ENCODE assay signal across 12 cellular contexts in genomic region chr3:170301404-170301803, GRCh38. TPM values are rescaled to one million over a fixed set of nuclear protein-coding genes. Genes with fewer than 3 reads are reported as not detected.
A peak's percentile ranks its signal among the peaks of the same experiment; 100 is the strongest.
DNase-seq lines count a peak whose midpoint lies in the region; ATAC-seq and TF ChIP-seq lines count a peak whose summit lies in the region.
"Had no signal": no experiment of that assay in that cellular context is flagged by ENCODE, and none has a peak within 500 bp of the region (broad histone marks: within the 10 kb centered on the region; RNA-seq: fewer than 3 reads in every experiment).

No MANE protein-coding gene starts in this region.

- no peaks in the 10 kb centered on the region for H3K4me1 Mint-ChIP-seq in memory B cell
- H3K4me1 Mint-ChIP-seq in stimulated activated memory B cell treated with anti-CD40 and anti-IgM and Interleukin-4, amounts not matched to agents 10 μg/mL and 1 μg/mL and 100 μg/mL, for 72 hours, result no peaks in the 10 kb centered on the region
- H3K4me1 Mint-ChIP-seq: activated CD4-positive, alpha-beta memory T cell treated with anti-CD3 and anti-CD28 coated beads, Interleukin-2, amount 10 ng/mL, durations not matched to agents 7 days and 5 days had no signal

- H3K9me3 Mint-ChIP-seq in memory B cell, result no peaks in the 10 kb centered on the region
- H3K9me3 Mint-ChIP-seq in stimulated activated memory B cell treated with anti-CD40 and anti-IgM and Interleukin-4, amounts not matched to agents 10 μg/mL and 1 μg/mL and 100 μg/mL, for 72 hours, result no peaks in the 10 kb centered on the region
- H3K9me3 Mint-ChIP-seq: activated CD4-positive, alpha-beta memory T cell treated with anti-CD3 and anti-CD28 coated beads, Interleukin-2, amount 10 ng/mL, durations not matched to agents 7 days and 5 days; T-helper 2 cell treated with Interferon-gamma antibody and Interleukin-4, amounts not matched to agents 5 μg/mL and 100 μg/mL, for 36 hours had no signal

- no peaks in the 10 kb centered on the region for H3K36me3 ChIP-seq in uterus

- H3K4me1 ChIP-seq in uterus, result no peaks in the 10 kb centered on the region

- H3K27ac Mint-ChIP-seq in memory B cell, result no peak overlapping the region
- H3K27ac Mint-ChIP-seq in stimulated activated memory B cell treated with anti-CD40 and anti-IgM and Interleukin-4, amounts not matched to agents 10 μg/mL and 1 μg/mL and 100 μg/mL, for 72 hours, result no peak overlapping the region
- H3K27ac Mint-ChIP-seq: activated CD4-positive, alpha-beta memory T cell treated with anti-CD3 and anti-CD28 coated beads, Interleukin-2, amount 10 ng/mL, durations not matched to agents 7 days and 5 days; T-helper 2 cell treated with Interferon-gamma antibody and Interleukin-4, amounts not matched to agents 5 μg/mL and 100 μg/mL, for 36 hours had no signal

- no peaks in the 10 kb centered on the region for H3K27me3 Mint-ChIP-seq in memory B cell
- no peaks in the 10 kb centered on the region for H3K27me3 Mint-ChIP-seq in stimulated activated memory B cell treated with anti-CD40 and anti-IgM and Interleukin-4, amounts not matched to agents 10 μg/mL and 1 μg/mL and 100 μg/mL, for 72 hours
- H3K27me3 Mint-ChIP-seq: activated CD4-positive, alpha-beta memory T cell treated with anti-CD3 and anti-CD28 coated beads, Interleukin-2, amount 10 ng/mL, durations not matched to agents 7 days and 5 days had no signal

- no peaks in the 10 kb centered on the region for H3K27me3 ChIP-seq in uterus

- DNase-seq in NCI-H1436 (lab: John Stamatoyannopoulos, UW) (peak; percentile 10), NCI-H1436 treated with DMSO at 0.1 percent for 48 hours (lab: John Stamatoyannopoulos, UW) (no peak), NCI-H226 (peak; percentile 29), cardiac fibroblast (ENCODE audit: low read depth in 2 of 2) (peak; percentile 25 to 77), memory B cell (ENCODE audit: low spot score in 2 of 2) (no peak), uterus (no peak), C1 segment of cervical spinal cord (lab: John Stamatoyannopoulos, UW) (no peak)
- DNase-seq: activated CD4-positive, alpha-beta memory T cell treated with anti-CD3 and anti-CD28 coated beads, Interleukin-2, amount 10 ng/mL, durations not matched to agents 7 days and 5 days; posterior cingulate gyrus had no signal

- peak; percentile 21 for ATAC-seq in memory B cell (ENCODE audit: low read depth)
- ATAC-seq in stimulated activated memory B cell treated with anti-CD40 and anti-IgM and Interleukin-4, amounts not matched to agents 10 μg/mL and 1 μg/mL and 100 μg/mL, for 72 hours, result no peak

- no peak overlapping the region for H3K4me3 Mint-ChIP-seq in memory B cell
- H3K4me3 Mint-ChIP-seq in stimulated activated memory B cell treated with anti-CD40 and anti-IgM and Interleukin-4, amounts not matched to agents 10 μg/mL and 1 μg/mL and 100 μg/mL, for 72 hours, result no peak overlapping the region
- H3K4me3 Mint-ChIP-seq: activated CD4-positive, alpha-beta memory T cell treated with anti-CD3 and anti-CD28 coated beads, Interleukin-2, amount 10 ng/mL, durations not matched to agents 7 days and 5 days; T-helper 2 cell treated with Interferon-gamma antibody and Interleukin-4, amounts not matched to agents 5 μg/mL and 100 μg/mL, for 36 hours had no signal

- no peaks in the 10 kb centered on the region for H3K36me3 Mint-ChIP-seq in memory B cell
- H3K36me3 Mint-ChIP-seq in stimulated activated memory B cell treated with anti-CD40 and anti-IgM and Interleukin-4, amounts not matched to agents 10 μg/mL and 1 μg/mL and 100 μg/mL, for 72 hours, result no peaks in the 10 kb centered on the region

- H3K4me3 ChIP-seq in cardiac fibroblast (replicated peaks in 1 of 2; ENCODE audit: low read depth in 2 of 2, low read length in 2 of 2) (no peak overlapping the region), uterus (no peak overlapping the region)

- H3K27ac ChIP-seq in uterus, result peak overlapping the region in 1 of 2 donors; percentile 29
- H3K27ac ChIP-seq: 22Rv1 had no signal

- intact Hi-C loops in uterus (cut with DNase I; ENCODE audit: low total_unique reads), result no loop called here

- H3K9me3 ChIP-seq in uterus, result no peaks in the 10 kb centered on the region

- TF ChIP-seq CTCF in cardiac fibroblast (IDR thresholded peaks at IDR 0.05; ENCODE audit: low read depth, low read length) (no peak), uterus (IDR thresholded peaks at IDR 0.05) (no peak)

- no peak for TF ChIP-seq POLR2A in uterus (IDR thresholded peaks at IDR 0.05)

RNA-seq across cellular contexts. Expression of gene SKIL, which starts 56.1 kb away (rescaled TPM):
- total RNA-seq in uterus, result 100 to 1,000 TPM in 1 of 4 donors, 10 to 100 TPM in 3; 34.3 to 143 (median 51.2) TPM

Comparison
In these comparisons a context has a peak if more than half of its experiments do, and no peak if none do; other contexts are left out.
1. DNase-seq: peak in NCI-H1436 (single experiment), NCI-H226 (single experiment) and cardiac fibroblast (2 of 2); none in NCI-H1436 treated with DMSO at 0.1 percent for 48 hours (single experiment), memory B cell (0 of 2), uterus (0 of 2) and C1 segment of cervical spinal cord (0 of 14).